Comparison of ENCODE assay signal across 23 cellular contexts in genomic region chr12:99389751-99390150, GRCh38.
DNase-seq lines count a peak whose midpoint lies in the region; FAIRE-seq and TF ChIP-seq lines count a peak whose summit lies in the region.
"Had no signal": no experiment of that assay in that cellular context is flagged by ENCODE, and none has a peak within 500 bp of the region (broad histone marks: within the 10 kb centered on the region; RNA-seq: fewer than 3 reads in every experiment).

No MANE protein-coding gene starts in this region.

- no peaks in the 10 kb centered on the region for H3F3A ChIP-seq in SU-DHL-6 (ENCODE audit: insufficient read depth)

- no peaks in the 10 kb centered on the region for H3K79me2 ChIP-seq in SU-DHL-6 (ENCODE audit: insufficient read depth, low read length)

- H3K4me1 ChIP-seq in BLaER1, result peaks cover 77% of the 10 kb centered on the region

- no peak overlapping the region for H3K4me2 ChIP-seq in BLaER1
- no peak overlapping the region for H3K4me2 ChIP-seq in SU-DHL-6 (ENCODE audit: low read depth, low read length, poor library complexity, severe bottlenecking)

- no peak overlapping the region for H3K4me3 Mint-ChIP-seq in activated CD4-positive, alpha-beta T cell treated with anti-CD3 and anti-CD28 coated beads, Interleukin-2, amount 10 ng/mL, durations not matched to agents 7 days and 5 days
- H3K4me3 Mint-ChIP-seq: B cell; CD14-positive monocyte; CD4-positive, alpha-beta T cell; CD8-positive, alpha-beta memory T cell had no signal

- H3K27ac Mint-ChIP-seq in activated CD4-positive, alpha-beta T cell treated with anti-CD3 and anti-CD28 coated beads, Interleukin-2, amount 10 ng/mL, durations not matched to agents 7 days and 5 days, result no peak overlapping the region
- H3K27ac Mint-ChIP-seq: B cell; CD14-positive monocyte; CD4-positive, alpha-beta T cell; CD8-positive, alpha-beta memory T cell had no signal

- CTCF ChIA-PET in activated CD4-positive, alpha-beta T cell treated with anti-CD3 and anti-CD28 coated beads, Interleukin-2, amount 10 ng/mL, durations not matched to agents 7 days and 5 days (lab: Charles Lee), result no interaction called here

- H3K9me2 ChIP-seq in SU-DHL-6 (replicated peaks; ENCODE audit: insufficient read depth, low read length), result no peaks in the 10 kb centered on the region

- DNase-seq in NCI-H69 (lab: John Stamatoyannopoulos, UW) (peak; percentile 24), cerebellum (ENCODE audit: low spot score) (peak; percentile 74), activated gamma-delta T cell treated with Interleukin-2 at 50 U/mL for 16 hours (no peak), D721Med (ENCODE audit: insufficient read length, low spot score) (no peak), NCI-H774 (lab: John Stamatoyannopoulos, UW) (no peak)
- no peak for DNase-seq in activated CD4-positive, alpha-beta T cell treated with anti-CD3 and anti-CD28 coated beads, Interleukin-2, amount 10 ng/mL, durations not matched to agents 7 days and 5 days
- DNase-seq: CD4-positive, alpha-beta T cell; CD8-positive, alpha-beta memory T cell; DMS53; DMS79 treated with DMSO at 0.1 percent for 48 hours; GM23248; H7; HCEC 1CT had no signal

- POLR2A ChIA-PET in activated CD4-positive, alpha-beta T cell treated with anti-CD3 and anti-CD28 coated beads, Interleukin-2, amount 10 ng/mL, durations not matched to agents 7 days and 5 days (lab: Charles Lee), result no interaction called here

- H3K27me3 Mint-ChIP-seq in activated CD4-positive, alpha-beta T cell treated with anti-CD3 and anti-CD28 coated beads, Interleukin-2, amount 10 ng/mL, durations not matched to agents 7 days and 5 days, result no peaks in the 10 kb centered on the region
- H3K27me3 Mint-ChIP-seq: B cell; CD4-positive, alpha-beta T cell; CD8-positive, alpha-beta memory T cell had no signal

- H3K4me3 ChIP-seq in BLaER1 (no peak overlapping the region), SU-DHL-6 (ENCODE audit: insufficient read depth, low read length, poor library complexity, severe bottlenecking) (no peak overlapping the region)
- H3K4me3 ChIP-seq: BLaER1 treated with 17β-estradiol and CSF1 and Interleukin-3, amounts not matched to agents 10 nM and 100 nM; GM23248 had no signal

- H4K20me1 ChIP-seq in BLaER1 (no peaks in the 10 kb centered on the region), SU-DHL-6 (ENCODE audit: low read depth, low read length) (no peaks in the 10 kb centered on the region)
- H4K20me1 ChIP-seq: BLaER1 treated with 17β-estradiol and CSF1 and Interleukin-3, amounts not matched to agents 10 nM and 100 nM had no signal

- no peaks in the 10 kb centered on the region for H3K9me3 Mint-ChIP-seq in activated CD4-positive, alpha-beta T cell treated with anti-CD3 and anti-CD28 coated beads, Interleukin-2, amount 10 ng/mL, durations not matched to agents 7 days and 5 days
- H3K9me3 Mint-ChIP-seq: CD14-positive monocyte had no signal

- no peaks in the 10 kb centered on the region for H3K4me1 Mint-ChIP-seq in activated CD4-positive, alpha-beta T cell treated with anti-CD3 and anti-CD28 coated beads, Interleukin-2, amount 10 ng/mL, durations not matched to agents 7 days and 5 days
- H3K4me1 Mint-ChIP-seq: B cell; CD14-positive monocyte; CD8-positive, alpha-beta memory T cell had no signal

- no peak for FAIRE-seq in D721Med (lab: Jason Lieb, UNC)
- FAIRE-seq: A204.1, G401.6, GM12892, H1 had no signal

- no peaks in the 10 kb centered on the region for H3K9me3 ChIP-seq in BLaER1
- no peaks in the 10 kb centered on the region for H3K9me3 ChIP-seq in SU-DHL-6 (ENCODE audit: insufficient read depth, low read length)
- H3K9me3 ChIP-seq: BLaER1 treated with 17β-estradiol and CSF1 and Interleukin-3, amounts not matched to agents 10 nM and 100 nM had no signal

- H3K9ac ChIP-seq in BLaER1 (no peak overlapping the region), SU-DHL-6 (ENCODE audit: low read length) (no peak overlapping the region)
- H3K9ac ChIP-seq: GM23248 had no signal

- TF ChIP-seq CTCF in SU-DHL-6 (IDR thresholded peaks at IDR 0.05; ENCODE audit: insufficient read depth, low read length, poor library complexity, severe bottlenecking), result no peak
- no peak for TF ChIP-seq CTCF in D721Med (IDR thresholded peaks at IDR 0.05; ENCODE audit: insufficient read depth, missing control alignments)

- no peak overlapping the region for H2AFZ ChIP-seq in SU-DHL-6 (ENCODE audit: low read depth, low read length, severe bottlenecking)
- H2AFZ ChIP-seq: GM23248 had no signal

- no peaks in the 10 kb centered on the region for H3K27me3 ChIP-seq in BLaER1
- H3K27me3 ChIP-seq in SU-DHL-6 (ENCODE audit: low read length), result no peaks in the 10 kb centered on the region
- H3K27me3 ChIP-seq: BLaER1 treated with 17β-estradiol and CSF1 and Interleukin-3, amounts not matched to agents 10 nM and 100 nM had no signal

- no peaks in the 10 kb centered on the region for H3K36me3 Mint-ChIP-seq in activated CD4-positive, alpha-beta T cell treated with anti-CD3 and anti-CD28 coated beads, Interleukin-2, amount 10 ng/mL, durations not matched to agents 7 days and 5 days (ENCODE audit: low read depth)
- H3K36me3 Mint-ChIP-seq: CD14-positive monocyte; CD8-positive, alpha-beta memory T cell had no signal

- H3K36me3 ChIP-seq in BLaER1 (peaks cover 31% of the 10 kb centered on the region), SU-DHL-6 (ENCODE audit: low read length) (no peaks in the 10 kb centered on the region)

- H3K27ac ChIP-seq in BLaER1 (0 out of 2 replicates have a peak overlapping the region, but pooled peaks have one; percentile 47), SU-DHL-6 (ENCODE audit: low read depth, low read length) (peak overlapping the region; percentile 52; the same call in 1 of the 2 replicates)
- H3K27ac ChIP-seq: 22Rv1, GM23248 had no signal

Comparison
In these comparisons a context has a peak if more than half of its experiments do, and no peak if none do; other contexts are left out.
1. DNase-seq: peak in NCI-H69 (single experiment) and cerebellum (single experiment); none in activated gamma-delta T cell treated with Interleukin-2 at 50 U/mL for 16 hours (single experiment), D721Med (single experiment), NCI-H774 (single experiment) and activated CD4-positive, alpha-beta T cell treated with anti-CD3 and anti-CD28 coated beads, Interleukin-2, amount 10 ng/mL, durations not matched to agents 7 days and 5 days (single experiment).